In genomic region chr16:13205352-13205751, GRCh38 we compare ENCODE assay signal across 28 cellular contexts.
"Had no signal": no experiment of that assay in that cellular context is flagged by ENCODE, and none has a peak within 500 bp of the region (broad histone marks: within the 10 kb centered on the region; RNA-seq: fewer than 3 reads in every experiment).

No MANE protein-coding gene starts in this region.

- ATAC-seq: effector memory CD8-positive, alpha-beta T cell; esophagus mucosa; foreskin keratinocyte; gastrocnemius medialis; gastroesophageal sphincter; heart left ventricle; heart right ventricle had no signal

- FAIRE-seq: colon, endometrium, endothelial cell of umbilical vein, frontal cortex had no signal

- H3K27me3 ChIP-seq: colonic mucosa, esophagus muscularis mucosa, esophagus squamous epithelium, foreskin keratinocyte, gastrocnemius medialis, gastroesophageal sphincter had no signal

- H3K4me1 ChIP-seq: colonic mucosa, esophagus muscularis mucosa, esophagus squamous epithelium, foreskin keratinocyte, gastrocnemius medialis, gastroesophageal sphincter, heart left ventricle, heart right ventricle had no signal

- H3K36me3 ChIP-seq: colonic mucosa, esophagus muscularis mucosa, esophagus squamous epithelium, gastrocnemius medialis, gastroesophageal sphincter, heart left ventricle, heart right ventricle had no signal

- H3K9me3 ChIP-seq: colonic mucosa, esophagus muscularis mucosa, esophagus squamous epithelium, gastrocnemius medialis, gastroesophageal sphincter, heart left ventricle, heart right ventricle had no signal

- H3K27ac ChIP-seq: colonic mucosa, coronary artery, dorsolateral prefrontal cortex, epithelial cell of prostate, esophagus muscularis mucosa, esophagus squamous epithelium, foreskin keratinocyte, gastrocnemius medialis, gastroesophageal sphincter, heart left ventricle, heart right ventricle had no signal

- H3K4me3 ChIP-seq: colonic mucosa, coronary artery, dorsolateral prefrontal cortex, esophagus muscularis mucosa, esophagus squamous epithelium, gastrocnemius medialis, gastroesophageal sphincter, heart left ventricle, heart right ventricle had no signal

- DNase-seq: colonic mucosa; cortex of kidney; dermis blood vessel endothelial cell; dorsolateral prefrontal cortex; effector CD4-positive, alpha-beta T cell; effector CD8-positive, alpha-beta T cell; effector memory CD4-positive, alpha-beta T cell; effector memory CD8-positive, alpha-beta T cell; endodermal cell; erythroblast; esophagus squamous epithelium; foreskin fibroblast; foreskin keratinocyte; foreskin melanocyte; gastrocnemius medialis; glutamatergic neuron; head of caudate nucleus; heart left ventricle; heart right ventricle had no signal
